In genomic region chr10:132322621-132323048, GRCh38 we compare ENCODE assay signal across 13 cellular contexts. TPM values are rescaled to one million over a fixed set of nuclear protein-coding genes. Genes with fewer than 3 reads are reported as not detected.
DNase-seq lines count a peak whose midpoint lies in the region; FAIRE-seq and TF ChIP-seq lines count a peak whose summit lies in the region.
"Had no signal": no experiment of that assay in that cellular context is flagged by ENCODE, and none has a peak within 500 bp of the region (broad histone marks: within the 10 kb centered on the region; RNA-seq: fewer than 3 reads in every experiment).

No MANE protein-coding gene starts in this region.

- H3K9me2 ChIP-seq in PC-9 (ENCODE audit: insufficient read depth): no peaks in the 10 kb centered on the region

- H3K4me3 ChIP-seq in PC-9 (no peak overlapping the region), fibroblast of mammary gland (ENCODE audit: control insufficient read depth, low read depth, low read length) (no peak overlapping the region), smooth muscle cell (no peak overlapping the region)

- 50% methylated on average over 5 of the region's 5 CpGs for WGBS in smooth muscle cell (ENCODE audit: low lambda C conversion rate)

- peaks cover 11% of the 10 kb centered on the region for H3K79me2 ChIP-seq in PC-9 (ENCODE audit: low read depth)
- H3K79me2 ChIP-seq in smooth muscle cell (ENCODE audit: low read depth): peaks cover 10% of the 10 kb centered on the region

- H3K4me1 ChIP-seq in PC-9 (replicated peaks; ENCODE audit: insufficient read depth) (peaks cover 15% of the 10 kb centered on the region), smooth muscle cell (ENCODE audit: low read depth) (no peaks in the 10 kb centered on the region)

- no peak overlapping the region for H3K27ac ChIP-seq in PC-9
- H3K27ac ChIP-seq in smooth muscle cell (ENCODE audit: low read depth): peak overlapping the region; percentile 51
- H3K27ac ChIP-seq: WERI-Rb-1 had no signal

- BruUV-seq in PC-9 (replicated peaks; lab: Mats Ljungman, UMichigan): no TSS peak

- H3K4me2 ChIP-seq in PC-9: peak overlapping the region; percentile 13; the same call in 1 of the 2 replicates
- peak overlapping the region; percentile 59 for H3K4me2 ChIP-seq in smooth muscle cell

- CTCF ChIA-PET in PC-9 (lab: Charles Lee): interaction anchor here (0.6 kb wide), 1 partner anchor 126 kb away, joined by 3 read pairs; no protein-coding TSS in a partner anchor

- H2AFZ ChIP-seq in PC-9: no peak overlapping the region
- H2AFZ ChIP-seq in smooth muscle cell (ENCODE audit: low read depth): no peak overlapping the region

- DNase-seq in SIG-M5 treated with dmso at 0.1 percent for 504 hours (lab: John Stamatoyannopoulos, UW; ENCODE audit: unreplicated experiment): peak; percentile 65
- DNase-seq in SIG-M5 (lab: John Stamatoyannopoulos, UW): no peak
- no peak for DNase-seq in PC-9
- peak; percentile 69 for DNase-seq in fibroblast of mammary gland (ENCODE audit: low read depth)
- peak; percentile 18 for DNase-seq in smooth muscle cell (lab: John Stamatoyannopoulos, UW; ENCODE audit: unreplicated experiment)
- no peak for DNase-seq in stimulated activated naive CD4-positive, alpha-beta T cell treated with Interleukin-2 at 50 U/mL for 16 hours (lab: John Stamatoyannopoulos, UW)
- no peak for DNase-seq in frontal cortex (ENCODE audit: low spot score in 2 of 2)
- DNase-seq in stimulated activated CD4-positive, alpha-beta T cell treated with anti-CD3 and anti-CD28 coated beads, Interleukin-15, amount 100 ng/mL, for 24 hours: no peak
- DNase-seq: 8988T, GOT3, NCI-H1694, WERI-Rb-1 had no signal

- peaks cover 10% of the 10 kb centered on the region; the same call in 1 of the 2 replicates for H3F3A ChIP-seq in PC-9 (ENCODE audit: insufficient read depth, low read depth)
- H3F3A ChIP-seq in smooth muscle cell (ENCODE audit: low read depth): peaks cover 13% of the 10 kb centered on the region

- H3K36me3 ChIP-seq in PC-9 (ENCODE audit: low read depth) (no peaks in the 10 kb centered on the region), smooth muscle cell (ENCODE audit: low read depth) (no peaks in the 10 kb centered on the region)

- no peak for FAIRE-seq in frontal cortex (lab: Jason Lieb, UNC)
- FAIRE-seq: colon had no signal

- H3K9me3 ChIP-seq in PC-9 (ENCODE audit: insufficient read depth, low read depth) (no peaks in the 10 kb centered on the region), smooth muscle cell (replicated peaks; ENCODE audit: low read depth) (no peaks in the 10 kb centered on the region)

- H4K20me1 ChIP-seq in PC-9 (ENCODE audit: insufficient read depth): no peaks in the 10 kb centered on the region
- H4K20me1 ChIP-seq in smooth muscle cell (ENCODE audit: low read depth): peaks cover under 1% of the 10 kb centered on the region

- intact Hi-C loops in PC-9 (cut with micrococcal nuclease; ENCODE audit: unreplicated experiment): no loop called here

- POLR2A ChIA-PET in PC-9 (lab: Charles Lee; ENCODE audit: unreplicated experiment): interaction anchor here (0.7 kb wide), 1 partner anchor 15 kb away, joined by 4 read pairs; no protein-coding TSS in a partner anchor

- H3K27me3 ChIP-seq in PC-9 (ENCODE audit: insufficient read depth, low read depth): no peaks in the 10 kb centered on the region
- no peaks in the 10 kb centered on the region for H3K27me3 ChIP-seq in smooth muscle cell (ENCODE audit: low read depth)

- TF ChIP-seq CTCF in PC-9 (conservative IDR thresholded peaks at IDR 0.05) (no peak), fibroblast of mammary gland (conservative IDR thresholded peaks at IDR 0.05; ENCODE audit: control insufficient read depth, insufficient read depth, low read depth, low read length) (peak; percentile 30), smooth muscle cell (IDR thresholded peaks at IDR 0.05; ENCODE audit: borderline replicate concordance, insufficient read depth, poor library complexity, severe bottlenecking) (peak; percentile 29)

- no peak overlapping the region for H3K9ac ChIP-seq in smooth muscle cell (ENCODE audit: low read depth)

RNA-seq across cellular contexts. Expression of gene LRRC27, which starts 9.4 kb away (rescaled TPM):
- total RNA-seq in PC-9 (2021) (10.0 and 17.5 TPM in 2 replicates), smooth muscle cell (6.3 and 7.6 TPM in 2 replicates), frontal cortex (20.0 TPM)
- 11.5 and 12.8 TPM in 2 replicates for polyA plus RNA-seq in smooth muscle cell

RNA-seq across cellular contexts. Expression of gene STK32C, which starts 14.9 kb away (rescaled TPM):
- total RNA-seq in PC-9 (2021): 13.9 and 21.8 TPM in 2 replicates
- 1.4 and 2.3 TPM in 2 replicates for total RNA-seq in smooth muscle cell
- polyA plus RNA-seq in smooth muscle cell: 9.2 and 13.2 TPM in 2 replicates
- total RNA-seq in frontal cortex: 25.3 TPM

Comparison
In these comparisons a context has a peak if more than half of its experiments do, and no peak if none do; other contexts are left out.
1. DNase-seq: peak in SIG-M5 treated with dmso at 0.1 percent for 504 hours (single experiment), fibroblast of mammary gland (single experiment) and smooth muscle cell (single experiment); none in SIG-M5 (single experiment), PC-9 (0 of 2), stimulated activated naive CD4-positive, alpha-beta T cell treated with Interleukin-2 at 50 U/mL for 16 hours (single experiment), frontal cortex (0 of 2) and stimulated activated CD4-positive, alpha-beta T cell treated with anti-CD3 and anti-CD28 coated beads, Interleukin-15, amount 100 ng/mL, for 24 hours (single experiment).